In the genomic region with DNA sequence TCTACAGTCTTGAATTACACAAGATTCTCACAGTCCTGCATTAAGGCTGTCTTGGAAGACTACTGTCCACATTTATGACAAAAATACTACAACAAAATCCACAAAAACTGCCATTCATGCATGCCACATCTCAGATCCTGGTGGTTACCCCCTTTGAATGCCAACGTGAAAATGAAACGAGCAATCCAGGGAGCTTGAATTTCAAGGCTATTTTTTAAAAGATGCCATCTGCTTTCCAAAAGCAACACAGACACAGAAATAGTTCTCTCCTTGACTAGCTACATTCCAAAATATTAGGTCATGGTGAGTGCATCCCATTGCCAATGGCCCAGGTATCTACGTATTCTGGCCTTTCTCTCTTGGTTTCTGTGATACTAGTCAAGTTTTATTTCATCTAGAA, we compare ENCODE assay signal across 18 cellular contexts. TPM values are rescaled to one million over a fixed set of nuclear protein-coding genes. Genes with fewer than 3 reads are reported as not detected.
DNase-seq lines count a peak whose midpoint lies in the region; ATAC-seq and TF ChIP-seq lines count a peak whose summit lies in the region.
"Had no signal": no experiment of that assay in that cellular context is flagged by ENCODE, and none has a peak within 500 bp of the region (broad histone marks: within the 10 kb centered on the region; RNA-seq: fewer than 3 reads in every experiment).

No MANE protein-coding gene starts in this region.

- peaks cover 20% of the 10 kb centered on the region for H3K27me3 Mint-ChIP-seq in activated T-helper 2 cell treated with anti-CD3 and anti-CD28 coated beads, Interferon-gamma antibody, Interleukin-2, Interleukin-4, amounts not matched to agents 10 μg/mL and 5 μg/mL and 100 μg/mL, durations not matched to agents 14 hours and 24 hours and 36 hours (ENCODE audit: low read depth)
- H3K27me3 Mint-ChIP-seq: brain; stimulated activated naive CD8-positive, alpha-beta T cell treated with anti-CD3 and anti-CD28 coated beads, Interleukin-15, amount 100 ng/mL, for 72 hours had no signal

- ATAC-seq in psoas muscle (no peak), HG02642 (IDR thresholded peaks at IDR 0.05; ENCODE audit: poor library complexity, unreplicated experiment) (no peak)
- ATAC-seq: naive thymus-derived CD4-positive, alpha-beta T cell; stimulated activated naive CD8-positive, alpha-beta T cell treated with anti-CD3 and anti-CD28 coated beads, Interleukin-15, amount 100 ng/mL, for 72 hours had no signal

- 19 to 28% (median 23%) methylated on average over 3 of the region's 3 CpGs for WGBS in psoas muscle, 3 donors

- no peaks in the 10 kb centered on the region for H3K36me3 Mint-ChIP-seq in activated T-helper 2 cell treated with anti-CD3 and anti-CD28 coated beads, Interferon-gamma antibody, Interleukin-2, Interleukin-4, amounts not matched to agents 10 μg/mL and 5 μg/mL and 100 μg/mL, durations not matched to agents 14 hours and 24 hours and 36 hours (ENCODE audit: low read depth)

- H3K27ac ChIP-seq in psoas muscle = peak overlapping the region; percentile 91
- H3K27ac ChIP-seq in colonic mucosa = no peak overlapping the region
- H3K27ac ChIP-seq: prostate gland, SJSA1 had no signal

- H3K27me3 ChIP-seq in psoas muscle (ENCODE audit: insufficient read depth in 3 of 3, low read length in 2 of 3) = no peaks in the 10 kb centered on the region
- H3K27me3 ChIP-seq in colonic mucosa = no peaks in the 10 kb centered on the region
- H3K27me3 ChIP-seq: SJSA1 had no signal

- no peak overlapping the region for H3K4me3 Mint-ChIP-seq in activated T-helper 2 cell treated with anti-CD3 and anti-CD28 coated beads, Interferon-gamma antibody, Interleukin-2, Interleukin-4, amounts not matched to agents 10 μg/mL and 5 μg/mL and 100 μg/mL, durations not matched to agents 14 hours and 24 hours and 36 hours (ENCODE audit: low read depth)
- H3K4me3 Mint-ChIP-seq: brain; naive thymus-derived CD4-positive, alpha-beta T cell; stimulated activated naive CD8-positive, alpha-beta T cell treated with anti-CD3 and anti-CD28 coated beads, Interleukin-15, amount 100 ng/mL, for 72 hours had no signal

- H3K9ac ChIP-seq in colonic mucosa (ENCODE audit: low read depth in 2 of 2, low read length in 2 of 2) = no peak overlapping the region

- H3K4me3 ChIP-seq in psoas muscle (no peak overlapping the region), colonic mucosa (no peak overlapping the region)
- H3K4me3 ChIP-seq: prostate gland, SJSA1 had no signal

- H3K4me1 Mint-ChIP-seq in activated T-helper 2 cell treated with anti-CD3 and anti-CD28 coated beads, Interferon-gamma antibody, Interleukin-2, Interleukin-4, amounts not matched to agents 10 μg/mL and 5 μg/mL and 100 μg/mL, durations not matched to agents 14 hours and 24 hours and 36 hours (ENCODE audit: low read depth) = no peaks in the 10 kb centered on the region
- H3K4me1 Mint-ChIP-seq: naive thymus-derived CD4-positive, alpha-beta T cell; stimulated activated naive CD8-positive, alpha-beta T cell treated with anti-CD3 and anti-CD28 coated beads, Interleukin-15, amount 100 ng/mL, for 72 hours had no signal

- H3K4me1 ChIP-seq in psoas muscle (peaks cover 63% of the 10 kb centered on the region), colonic mucosa (no peaks in the 10 kb centered on the region)
- H3K4me1 ChIP-seq: prostate gland had no signal

- intact Hi-C loops in psoas muscle (cut with DNase I) = no loop called here
- intact Hi-C loops in colonic mucosa (cut with DNase I) = no loop called here
- intact Hi-C loops in activated T-helper 2 cell treated with anti-CD3 and anti-CD28 coated beads, Interferon-gamma antibody, Interleukin-2, Interleukin-4, amounts not matched to agents 10 μg/mL and 5 μg/mL and 100 μg/mL, durations not matched to agents 14 hours and 24 hours and 36 hours (cut with micrococcal nuclease) = no loop called here

- TF ChIP-seq CTCF in psoas muscle (IDR thresholded peaks at IDR 0.05) = no peak
- TF ChIP-seq CTCF in colonic mucosa (IDR thresholded peaks at IDR 0.05) = no peak

- peaks cover 4% of the 10 kb centered on the region for H3K9me3 Mint-ChIP-seq in activated T-helper 2 cell treated with anti-CD3 and anti-CD28 coated beads, Interferon-gamma antibody, Interleukin-2, Interleukin-4, amounts not matched to agents 10 μg/mL and 5 μg/mL and 100 μg/mL, durations not matched to agents 14 hours and 24 hours and 36 hours
- H3K9me3 Mint-ChIP-seq: stimulated activated naive CD8-positive, alpha-beta T cell treated with anti-CD3 and anti-CD28 coated beads, Interleukin-15, amount 100 ng/mL, for 72 hours had no signal

- H3K36me3 ChIP-seq in psoas muscle (ENCODE audit: insufficient read depth in 1 of 2, low read depth in 1 of 2) = no peaks in the 10 kb centered on the region
- H3K36me3 ChIP-seq in colonic mucosa = no peaks in the 10 kb centered on the region
- H3K36me3 ChIP-seq: prostate gland had no signal

- H3K9me3 ChIP-seq in psoas muscle (no peaks in the 10 kb centered on the region), colonic mucosa (no peaks in the 10 kb centered on the region)
- H3K9me3 ChIP-seq: prostate gland, SJSA1 had no signal

- DNase-seq in EH (ENCODE audit: low read depth) = peak; percentile 57
- DNase-seq in RPMI7951 (ENCODE audit: low read depth) = peak; percentile 40
- peak; percentile 41 for DNase-seq in fibroblast of gingiva (ENCODE audit: low read depth)
- no peak for DNase-seq in psoas muscle
- no peak for DNase-seq in DMS114 treated with DMSO at 0.1 percent for 48 hours (lab: John Stamatoyannopoulos, UW; ENCODE audit: unreplicated experiment)
- DNase-seq in colonic mucosa = no peak
- no peak for DNase-seq in activated T-helper 2 cell treated with anti-CD3 and anti-CD28 coated beads, Interferon-gamma antibody, Interleukin-2, Interleukin-4, amounts not matched to agents 10 μg/mL and 5 μg/mL and 100 μg/mL, durations not matched to agents 14 hours and 24 hours and 36 hours (ENCODE audit: low spot score)
- DNase-seq: activated CD4-positive, alpha-beta T cell treated with anti-CD3 and anti-CD28 coated beads for 4 hours; activated naive CD4-positive, alpha-beta T cell treated with Interleukin-2 at 50 U/mL for 16 hours; HCEC 1CT; naive thymus-derived CD4-positive, alpha-beta T cell; NCI-H2029 treated with DMSO at 0.1 percent for 48 hours; NCI-H69; stimulated activated naive CD8-positive, alpha-beta T cell treated with anti-CD3 and anti-CD28 coated beads, Interleukin-15, amount 100 ng/mL, for 72 hours had no signal

- no peak overlapping the region for H3K27ac Mint-ChIP-seq in activated T-helper 2 cell treated with anti-CD3 and anti-CD28 coated beads, Interferon-gamma antibody, Interleukin-2, Interleukin-4, amounts not matched to agents 10 μg/mL and 5 μg/mL and 100 μg/mL, durations not matched to agents 14 hours and 24 hours and 36 hours
- H3K27ac Mint-ChIP-seq: brain; naive thymus-derived CD4-positive, alpha-beta T cell; stimulated activated naive CD8-positive, alpha-beta T cell treated with anti-CD3 and anti-CD28 coated beads, Interleukin-15, amount 100 ng/mL, for 72 hours had no signal

RNA-seq across cellular contexts. Expression of a gene that starts 36.3 kb away (rescaled TPM):
- total RNA-seq in RPMI7951 (2014; rRNA removed; shearing (Covaris generic)) = 14.2 and 18.4 TPM in 2 replicates
- total RNA-seq in psoas muscle (10 to 100 TPM in 3 of 4 donors, 1 to 10 TPM in 1; 6.1 to 12.2 (median 11.6) TPM), colonic mucosa (10 to 100 TPM in 1 of 2 donors, 1 to 10 TPM in 1; 9.5 to 17.4 TPM)
- 10 to 100 TPM in 2 of 3 donors, 1 to 10 TPM in 1; 2.5 to 21.0 (median 17.1) TPM for polyA plus RNA-seq in psoas muscle
- total RNA-seq in activated T-helper 2 cell treated with anti-CD3 and anti-CD28 coated beads, Interferon-gamma antibody, Interleukin-2, Interleukin-4, amounts not matched to agents 10 μg/mL and 5 μg/mL and 100 μg/mL, durations not matched to agents 14 hours and 24 hours and 36 hours = 1.9 and 3.1 TPM in 2 replicates

Comparison
In these comparisons a context has a peak if more than half of its experiments do, and no peak if none do; other contexts are left out.
1. DNase-seq: peak in EH (single experiment), RPMI7951 (single experiment) and fibroblast of gingiva (single experiment); none in psoas muscle (0 of 2), DMS114 treated with DMSO at 0.1 percent for 48 hours (single experiment), colonic mucosa (single experiment) and activated T-helper 2 cell treated with anti-CD3 and anti-CD28 coated beads, Interferon-gamma antibody, Interleukin-2, Interleukin-4, amounts not matched to agents 10 μg/mL and 5 μg/mL and 100 μg/mL, durations not matched to agents 14 hours and 24 hours and 36 hours (single experiment).